Comparison of ENCODE assay signal across 8 cellular contexts in the genomic region with DNA sequence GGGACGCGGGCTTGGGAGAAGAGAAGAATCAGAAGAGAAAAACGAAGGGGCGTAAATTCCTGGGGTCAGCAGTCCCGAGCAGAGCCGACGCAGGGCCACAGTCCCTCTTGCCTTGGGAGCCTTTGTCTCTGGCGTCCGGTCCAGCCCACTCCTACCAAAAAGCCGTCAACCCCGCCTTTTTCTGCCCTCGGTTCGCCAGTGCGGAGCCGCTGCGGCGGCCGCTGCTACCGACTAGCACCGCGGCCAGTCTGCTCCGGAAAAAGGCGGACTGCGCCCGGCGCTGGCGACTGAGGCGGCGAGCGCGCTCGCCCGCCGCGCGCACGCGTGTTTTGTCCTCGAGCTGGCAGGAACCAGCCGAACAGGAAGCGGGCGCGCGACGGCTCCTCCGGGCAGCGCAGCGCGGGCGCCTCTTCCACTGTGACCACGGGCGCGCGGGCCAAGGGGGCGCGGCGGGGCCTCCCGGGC. TPM values are rescaled to one million over a fixed set of nuclear protein-coding genes. Genes with fewer than 3 reads are reported as not detected.
A peak's percentile ranks its signal among the peaks of the same experiment; 100 is the strongest.
DNase-seq lines count a peak whose midpoint lies in the region; ATAC-seq and TF ChIP-seq lines count a peak whose summit lies in the region.

No MANE protein-coding gene starts in this region.

- TF ChIP-seq EP300 in esophagus muscularis mucosa (IDR thresholded peaks at IDR 0.05) = no peak

- no peak for TF ChIP-seq POLR2A in esophagus muscularis mucosa (IDR thresholded peaks at IDR 0.05; ENCODE audit: low read depth)

- peaks cover 30 to 59% (median 52%) of the 10 kb centered on the region in 4 donors for H3K4me1 ChIP-seq in esophagus muscularis mucosa

- peak overlapping the region; percentile 98 to 100 (median 98) for H3K27ac ChIP-seq in esophagus muscularis mucosa (replicated peaks in 1 of 4)

- H3K4me3 ChIP-seq in esophagus muscularis mucosa = peak overlapping the region; percentile 77 to 98 (median 94)

- no peak for TF ChIP-seq CTCF in esophagus muscularis mucosa (IDR thresholded peaks at IDR 0.05)

- H3K27me3 ChIP-seq in esophagus muscularis mucosa = no peaks in the 10 kb centered on the region

- no peaks in the 10 kb centered on the region for H3K9me3 ChIP-seq in esophagus muscularis mucosa

- intact Hi-C loops in esophagus muscularis mucosa (cut with DNase I) = loop anchor here (5.0 to 10.0 kb wide), 2 partner anchors 142 to 585 kb away; a partner anchor contains a TSS

- peak; percentile 14 for ATAC-seq in HG03095 (IDR thresholded peaks at IDR 0.05; ENCODE audit: unreplicated experiment)
- no peak for ATAC-seq in GM18858 (IDR thresholded peaks at IDR 0.05; ENCODE audit: unreplicated experiment)

- WGBS in esophagus muscularis mucosa = 5% methylated on average over 4 of the region's 58 CpGs

- DNase-seq in NOMO-1 treated with DMSO at 0.1 percent for 48 hours (lab: John Stamatoyannopoulos, UW; ENCODE audit: unreplicated experiment) (peak; percentile 52), NOMO-1 treated with dmso at 0.1 percent for 144 hours (lab: John Stamatoyannopoulos, UW; ENCODE audit: unreplicated experiment) (no peak), T1000 (lab: John Stamatoyannopoulos, UW) (peak; percentile 48), esophagus muscularis mucosa (ENCODE audit: extremely low spot score) (no peak), occipital lobe (lab: John Stamatoyannopoulos, UW) (peak; percentile 77), SW 1271 (lab: John Stamatoyannopoulos, UW) (no peak)

- H3K36me3 ChIP-seq in esophagus muscularis mucosa = peaks cover 10 to 34% (median 21%) of the 10 kb centered on the region in 4 donors

RNA-seq across cellular contexts. Expression of a gene that starts 0.5 kb away (rescaled TPM):
- 100 to 1,000 TPM; 135 to 227 (median 154) TPM for total RNA-seq in esophagus muscularis mucosa
- total RNA-seq in occipital lobe = 347 TPM

RNA-seq across cellular contexts. Expression of a gene that starts 0.6 kb away (rescaled TPM):
- total RNA-seq in esophagus muscularis mucosa = 10 to 100 TPM; 17.4 to 26.4 (median 22.4) TPM
- total RNA-seq in occipital lobe = 89.7 TPM

RNA-seq across cellular contexts. Expression of a gene that starts 56.0 kb away (rescaled TPM):
- total RNA-seq in esophagus muscularis mucosa = 10 to 100 TPM; 53.9 to 85.6 (median 69.0) TPM
- 56.0 TPM for total RNA-seq in occipital lobe

Comparison
In these comparisons a context has a peak if more than half of its experiments do, and no peak if none do; other contexts are left out.
1. DNase-seq: peak in NOMO-1 treated with DMSO at 0.1 percent for 48 hours (single experiment), T1000 (single experiment) and occipital lobe (single experiment); none in NOMO-1 treated with dmso at 0.1 percent for 144 hours (single experiment), esophagus muscularis mucosa (single experiment) and SW 1271 (0 of 2).